1 cellular context compared by ENCODE assay signal in the genomic region with DNA sequence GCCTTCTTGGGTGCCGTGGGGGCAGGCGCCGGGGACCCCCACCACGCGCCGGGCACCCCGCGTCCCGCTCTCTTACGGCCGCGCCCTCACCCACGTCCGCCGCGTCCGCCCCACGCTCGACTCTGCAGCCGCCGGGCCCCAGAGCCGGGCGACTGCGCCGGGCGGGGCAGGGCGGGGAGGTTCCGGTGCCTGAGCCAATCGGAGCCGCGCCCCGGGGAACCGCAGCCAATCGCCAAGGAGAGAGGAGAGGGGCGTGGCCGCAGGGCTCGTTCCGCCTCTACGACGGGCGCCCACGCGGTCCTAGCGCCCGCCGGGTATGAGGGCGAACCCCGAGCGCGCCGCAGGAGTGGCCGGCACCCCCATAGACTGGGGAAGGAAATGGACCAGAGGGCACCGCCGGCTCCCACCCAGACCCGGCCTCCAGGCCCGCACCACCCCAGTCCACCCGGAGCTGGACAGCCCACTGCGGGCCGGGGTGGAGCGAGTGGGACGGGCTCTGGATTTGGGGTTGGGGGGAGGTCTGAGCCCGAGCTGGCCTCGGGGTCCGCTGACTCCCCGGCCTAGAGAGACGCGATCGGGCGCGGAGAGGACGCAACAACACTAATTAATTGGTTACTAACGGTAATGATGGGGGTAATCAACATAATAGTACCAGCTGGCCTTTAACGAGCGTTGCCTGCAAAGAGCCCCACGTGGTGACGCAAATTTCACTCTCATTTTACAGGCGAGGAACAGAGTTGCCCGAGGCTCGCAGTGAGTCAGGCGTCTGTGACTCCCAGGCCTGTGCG.
TF ChIP-seq lines count a peak whose summit lies in the region.

Gene MFSD12 (minus strand): TSS at position 126 of the 788 bp plus-strand sequence. CDS start 183 bp downstream, outside the sequence.

TF ChIP-seq in HepG2, 621 proteins besides CTCF, POLR2A, EP300 and RAD21 (continued from another document and continues in another):
- TF ChIP-seq, protein P1, sequence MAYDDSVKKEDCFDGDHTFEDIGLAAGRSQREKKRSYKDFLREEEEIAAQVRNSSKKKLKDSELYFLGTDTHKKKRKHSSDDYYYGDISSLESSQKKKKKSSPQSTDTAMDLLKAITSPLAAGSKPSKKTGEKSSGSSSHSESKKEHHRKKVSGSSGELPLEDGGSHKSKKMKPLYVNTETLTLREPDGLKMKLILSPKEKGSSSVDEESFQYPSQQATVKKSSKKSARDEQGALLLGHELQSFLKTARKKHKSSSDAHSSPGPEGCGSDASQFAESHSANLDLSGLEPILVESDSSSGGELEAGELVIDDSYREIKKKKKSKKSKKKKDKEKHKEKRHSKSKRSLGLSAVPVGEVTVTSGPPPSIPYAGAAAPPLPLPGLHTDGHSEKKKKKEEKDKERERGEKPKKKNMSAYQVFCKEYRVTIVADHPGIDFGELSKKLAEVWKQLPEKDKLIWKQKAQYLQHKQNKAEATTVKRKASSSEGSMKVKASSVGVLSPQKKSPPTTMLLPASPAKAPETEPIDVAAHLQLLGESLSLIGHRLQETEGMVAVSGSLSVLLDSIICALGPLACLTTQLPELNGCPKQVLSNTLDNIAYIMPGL (CRISPR knock-in tag; IDR thresholded peaks at IDR 0.05; ENCODE audit: borderline replicate concordance in 1 of 2, low read depth in 1 of 2): peak in 1 of 2 experiments; percentile 26; a peak in 3 of 4 replicates
- TF ChIP-seq REPIN1 (CRISPR knock-in tag; IDR thresholded peaks at IDR 0.05; ENCODE audit: borderline replicate concordance, low read depth): peak; percentile 25; the same call in 1 of the 2 replicates
- TF ChIP-seq, protein P2, sequence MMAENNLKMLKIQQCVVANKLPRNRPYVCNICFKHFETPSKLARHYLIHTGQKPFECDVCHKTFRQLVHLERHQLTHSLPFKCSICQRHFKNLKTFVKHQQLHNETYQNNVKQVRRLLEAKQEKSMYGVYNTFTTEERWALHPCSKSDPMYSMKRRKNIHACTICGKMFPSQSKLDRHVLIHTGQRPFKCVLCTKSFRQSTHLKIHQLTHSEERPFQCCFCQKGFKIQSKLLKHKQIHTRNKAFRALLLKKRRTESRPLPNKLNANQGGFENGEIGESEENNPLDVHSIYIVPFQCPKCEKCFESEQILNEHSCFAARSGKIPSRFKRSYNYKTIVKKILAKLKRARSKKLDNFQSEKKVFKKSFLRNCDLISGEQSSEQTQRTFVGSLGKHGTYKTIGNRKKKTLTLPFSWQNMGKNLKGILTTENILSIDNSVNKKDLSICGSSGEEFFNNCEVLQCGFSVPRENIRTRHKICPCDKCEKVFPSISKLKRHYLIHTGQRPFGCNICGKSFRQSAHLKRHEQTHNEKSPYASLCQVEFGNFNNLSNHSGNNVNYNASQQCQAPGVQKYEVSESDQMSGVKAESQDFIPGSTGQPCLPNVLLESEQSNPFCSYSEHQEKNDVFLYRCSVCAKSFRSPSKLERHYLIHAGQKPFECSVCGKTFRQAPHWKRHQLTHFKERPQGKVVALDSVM (CRISPR knock-in tag; IDR thresholded peaks at IDR 0.05): 0 out of 2 replicates have a peak, but pooled peaks have one; percentile 22
- TF ChIP-seq ETV6 (CRISPR knock-in tag; conservative IDR thresholded peaks at IDR 0.05): no peak
- 0 out of 2 replicates have a peak, but pooled peaks have one; percentile 71 for TF ChIP-seq ZNF33B (CRISPR knock-in tag; IDR thresholded peaks at IDR 0.05)
- peak; percentile 54; the same call in 1 of the 2 replicates for TF ChIP-seq TBX2 (CRISPR knock-in tag; IDR thresholded peaks at IDR 0.05; ENCODE audit: borderline replicate concordance)
- 0 out of 2 replicates have a peak, but pooled peaks have one; percentile 30 for TF ChIP-seq PAXIP1 (CRISPR knock-in tag; conservative IDR thresholded peaks at IDR 0.05)
- peak; percentile 29; the same call in 1 of the 2 replicates for TF ChIP-seq BCL6 (CRISPR knock-in tag; IDR thresholded peaks at IDR 0.05)
- TF ChIP-seq, protein P3, sequence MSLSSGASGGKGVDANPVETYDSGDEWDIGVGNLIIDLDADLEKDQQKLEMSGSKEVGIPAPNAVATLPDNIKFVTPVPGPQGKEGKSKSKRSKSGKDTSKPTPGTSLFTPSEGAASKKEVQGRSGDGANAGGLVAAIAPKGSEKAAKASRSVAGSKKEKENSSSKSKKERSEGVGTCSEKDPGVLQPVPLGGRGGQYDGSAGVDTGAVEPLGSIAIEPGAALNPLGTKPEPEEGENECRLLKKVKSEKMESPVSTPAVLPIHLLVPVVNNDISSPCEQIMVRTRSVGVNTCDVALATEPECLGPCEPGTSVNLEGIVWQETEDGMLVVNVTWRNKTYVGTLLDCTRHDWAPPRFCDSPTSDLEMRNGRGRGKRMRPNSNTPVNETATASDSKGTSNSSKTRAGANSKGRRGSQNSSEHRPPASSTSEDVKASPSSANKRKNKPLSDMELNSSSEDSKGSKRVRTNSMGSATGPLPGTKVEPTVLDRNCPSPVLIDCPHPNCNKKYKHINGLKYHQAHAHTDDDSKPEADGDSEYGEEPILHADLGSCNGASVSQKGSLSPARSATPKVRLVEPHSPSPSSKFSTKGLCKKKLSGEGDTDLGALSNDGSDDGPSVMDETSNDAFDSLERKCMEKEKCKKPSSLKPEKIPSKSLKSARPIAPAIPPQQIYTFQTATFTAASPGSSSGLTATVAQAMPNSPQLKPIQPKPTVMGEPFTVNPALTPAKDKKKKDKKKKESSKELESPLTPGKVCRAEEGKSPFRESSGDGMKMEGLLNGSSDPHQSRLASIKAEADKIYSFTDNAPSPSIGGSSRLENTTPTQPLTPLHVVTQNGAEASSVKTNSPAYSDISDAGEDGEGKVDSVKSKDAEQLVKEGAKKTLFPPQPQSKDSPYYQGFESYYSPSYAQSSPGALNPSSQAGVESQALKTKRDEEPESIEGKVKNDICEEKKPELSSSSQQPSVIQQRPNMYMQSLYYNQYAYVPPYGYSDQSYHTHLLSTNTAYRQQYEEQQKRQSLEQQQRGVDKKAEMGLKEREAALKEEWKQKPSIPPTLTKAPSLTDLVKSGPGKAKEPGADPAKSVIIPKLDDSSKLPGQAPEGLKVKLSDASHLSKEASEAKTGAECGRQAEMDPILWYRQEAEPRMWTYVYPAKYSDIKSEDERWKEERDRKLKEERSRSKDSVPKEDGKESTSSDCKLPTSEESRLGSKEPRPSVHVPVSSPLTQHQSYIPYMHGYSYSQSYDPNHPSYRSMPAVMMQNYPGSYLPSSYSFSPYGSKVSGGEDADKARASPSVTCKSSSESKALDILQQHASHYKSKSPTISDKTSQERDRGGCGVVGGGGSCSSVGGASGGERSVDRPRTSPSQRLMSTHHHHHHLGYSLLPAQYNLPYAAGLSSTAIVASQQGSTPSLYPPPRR (CRISPR knock-in tag; IDR thresholded peaks at IDR 0.05; ENCODE audit: borderline replicate concordance): no peak; the same call in 1 of the 2 replicates
- peak; percentile 13; the same call in 1 of the 2 replicates for TF ChIP-seq HMGXB3 (CRISPR knock-in tag; IDR thresholded peaks at IDR 0.05; ENCODE audit: borderline replicate concordance)
- peak in 1 of 2 experiments; percentile 61; a peak in 1 of 4 replicates for TF ChIP-seq KLF16 (CRISPR knock-in tag; IDR thresholded peaks at IDR 0.05)
- TF ChIP-seq ZFP41 (CRISPR knock-in tag; IDR thresholded peaks at IDR 0.05; ENCODE audit: borderline replicate concordance): 0 out of 2 replicates have a peak, but pooled peaks have one; percentile 60
- TF ChIP-seq ZIK1 (CRISPR knock-in tag; IDR thresholded peaks at IDR 0.05; ENCODE audit: borderline replicate concordance, low read depth): 0 out of 2 replicates have a peak, but pooled peaks have one; percentile 44
- TF ChIP-seq CEBPB (IDR thresholded peaks at IDR 0.05; ENCODE audit: borderline replicate concordance, low read depth, low read length): 0 out of 2 replicates have a peak, but pooled peaks have one; percentile 3
- TF ChIP-seq ZNF441 (CRISPR knock-in tag; IDR thresholded peaks at IDR 0.05; ENCODE audit: borderline replicate concordance): peak; percentile 29; the same call in 1 of the 2 replicates
- TF ChIP-seq GATAD1 (CRISPR knock-in tag; IDR thresholded peaks at IDR 0.05): peak; percentile 6; the same call in 1 of the 2 replicates
- TF ChIP-seq HBP1 (CRISPR knock-in tag; IDR thresholded peaks at IDR 0.05; ENCODE audit: low read depth): peak; percentile 46; the same call in 1 of the 2 replicates
- TF ChIP-seq SSRP1 (CRISPR knock-in tag; IDR thresholded peaks at IDR 0.05): no peak
- no peak for TF ChIP-seq ZNF83 (CRISPR knock-in tag; IDR thresholded peaks at IDR 0.05; ENCODE audit: borderline replicate concordance)
- TF ChIP-seq HHEX (CRISPR knock-in tag; IDR thresholded peaks at IDR 0.05): no peak
- TF ChIP-seq ZNF614 (CRISPR knock-in tag; IDR thresholded peaks at IDR 0.05; ENCODE audit: borderline replicate concordance): no peak
- TF ChIP-seq TRAFD1 (CRISPR knock-in tag; IDR thresholded peaks at IDR 0.05; ENCODE audit: borderline replicate concordance): no peak
- TF ChIP-seq ZNF784 (CRISPR knock-in tag; IDR thresholded peaks at IDR 0.05; ENCODE audit: borderline replicate concordance): 0 out of 2 replicates have a peak, but pooled peaks have one; percentile 39
- no peak for TF ChIP-seq TGIF2 (CRISPR knock-in tag; IDR thresholded peaks at IDR 0.05)
- no peak for TF ChIP-seq MTF1 (CRISPR knock-in tag; IDR thresholded peaks at IDR 0.05)
- TF ChIP-seq ZNF567 (CRISPR knock-in tag; IDR thresholded peaks at IDR 0.05; ENCODE audit: borderline replicate concordance): no peak
